Comparison of ENCODE assay signal across 25 cellular contexts in genomic region chr17:49344914-49345313, GRCh38. TPM values are rescaled to one million over a fixed set of nuclear protein-coding genes. Genes with fewer than 3 reads are reported as not detected.
DNase-seq lines count a peak whose midpoint lies in the region; ATAC-seq and TF ChIP-seq lines count a peak whose summit lies in the region.
"Had no signal": no experiment of that assay in that cellular context is flagged by ENCODE, and none has a peak within 500 bp of the region (broad histone marks: within the 10 kb centered on the region; RNA-seq: fewer than 3 reads in every experiment).

No MANE protein-coding gene starts in this region.

- no peak overlapping the region for H3K27ac ChIP-seq in CD4-positive, alpha-beta memory T cell (ENCODE audit: low read depth, low read length)
- H3K27ac ChIP-seq in SK-N-SH (ENCODE audit: low read depth in 2 of 2, low read length in 1 of 2) = peak overlapping the region in 1 of 2 experiments; percentile 72; a peak in 2 of 4 replicates
- H3K27ac ChIP-seq in naive thymus-derived CD4-positive, alpha-beta T cell (ENCODE audit: low read depth, low read length) = no peak overlapping the region
- H3K27ac ChIP-seq in PC-9 = no peak overlapping the region
- no peak overlapping the region for H3K27ac ChIP-seq in OCI-LY7 (ENCODE audit: low read depth, low read length, poor library complexity, severe bottlenecking)
- no peak overlapping the region for H3K27ac ChIP-seq in esophagus squamous epithelium
- H3K27ac ChIP-seq: epithelial cell of prostate, heart left ventricle had no signal

- H3K9me2 ChIP-seq in SK-N-SH (no peaks in the 10 kb centered on the region), PC-9 (ENCODE audit: insufficient read depth) (no peaks in the 10 kb centered on the region), OCI-LY7 (ENCODE audit: insufficient read depth, low read length) (no peaks in the 10 kb centered on the region)

- no peak for TF ChIP-seq RAD21 in SK-N-SH (IDR thresholded peaks at IDR 0.05; ENCODE audit: low read length)

- no peak overlapping the region for H3K9ac ChIP-seq in SK-N-SH

- H3K4me3 Mint-ChIP-seq in CD4-positive, alpha-beta memory T cell = peak overlapping the region in 5 of 8 donors; percentile 12 to 58 (median 31)
- peak overlapping the region in 6 of 10 donors; percentile 7 to 80 (median 37) for H3K4me3 Mint-ChIP-seq in naive thymus-derived CD4-positive, alpha-beta T cell
- H3K4me3 Mint-ChIP-seq: stimulated activated naive B cell treated with anti-CD40 and anti-IgM and Interleukin-4, amounts not matched to agents 10 μg/mL and 1 μg/mL and 100 μg/mL, for 72 hours; T-helper 1 cell treated with Interleukin-12 subunit alpha and Interleukin-12 subunit beta and Interleukin-4 antibody, amounts not matched to agents 30 μg/mL and 1 μg/mL, for 36 hours had no signal

- TF ChIP-seq EP300 in SK-N-SH (IDR thresholded peaks at IDR 0.05; ENCODE audit: borderline replicate concordance in 1 of 2, low read depth in 1 of 2, low read length in 1 of 2) = peak in 1 of 2 experiments; percentile 39; a peak in 1 of 4 replicates

- H3K79me2 ChIP-seq in SK-N-SH (ENCODE audit: insufficient read depth) = peaks cover 98% of the 10 kb centered on the region
- peaks cover 81% of the 10 kb centered on the region for H3K79me2 ChIP-seq in PC-9 (ENCODE audit: low read depth)
- H3K79me2 ChIP-seq in OCI-LY7 (ENCODE audit: insufficient read depth, low read depth, low read length) = peaks cover 82% of the 10 kb centered on the region

- 30% methylated on average over 5 of the region's 5 CpGs for WGBS in SK-N-SH (ENCODE audit: low lambda C conversion rate)
- 70 to 93% methylated on average over 4 to 5 of the region's 5 CpGs for WGBS in esophagus squamous epithelium, 2 donors

- H3K4me2 ChIP-seq in SK-N-SH (peak overlapping the region; percentile 16; the same call in 1 of the 2 replicates), PC-9 (no peak overlapping the region), OCI-LY7 (ENCODE audit: low read length) (no peak overlapping the region)

- no peak overlapping the region for H2AFZ ChIP-seq in SK-N-SH (ENCODE audit: low read depth)
- no peak overlapping the region for H2AFZ ChIP-seq in PC-9
- H2AFZ ChIP-seq in OCI-LY7 (ENCODE audit: low read length) = no peak overlapping the region

- H3K4me1 Mint-ChIP-seq in CD4-positive, alpha-beta memory T cell = peaks cover 38 to 81% (median 59%) of the 10 kb centered on the region in 4 donors
- peaks cover 38 to 80% (median 66%) of the 10 kb centered on the region in 7 donors for H3K4me1 Mint-ChIP-seq in naive thymus-derived CD4-positive, alpha-beta T cell

- POLR2A ChIA-PET in CD4-positive, alpha-beta memory T cell (lab: Charles Lee; ENCODE audit: partially characterized antibody) = interaction anchor here (14.3 kb wide), 1 partner anchor 15 kb away, joined by 197 read pairs; the partner anchor contains the start of gene ZNF652
- POLR2A ChIA-PET in SK-N-SH (lab: Yijun Ruan, JAX) = no interaction called here
- POLR2A ChIA-PET in naive thymus-derived CD4-positive, alpha-beta T cell (lab: Charles Lee) = interaction anchor here (3.4 kb wide), 1 partner anchor 15 kb away, joined by 39 read pairs; no protein-coding TSS in a partner anchor
- POLR2A ChIA-PET in PC-9 (lab: Charles Lee; ENCODE audit: unreplicated experiment) = no interaction called here
- POLR2A ChIA-PET in OCI-LY7 (lab: Charles Lee) = interaction anchor here (0.7 to 1.0 kb wide), 2 partner anchors 13 to 26 kb away, joined by 4 to 5 read pairs; no protein-coding TSS in a partner anchor

- H3K27me3 ChIP-seq in CD4-positive, alpha-beta memory T cell (ENCODE audit: insufficient read depth, low read length) = no peaks in the 10 kb centered on the region
- no peaks in the 10 kb centered on the region for H3K27me3 ChIP-seq in SK-N-SH (ENCODE audit: insufficient read depth)
- no peaks in the 10 kb centered on the region for H3K27me3 ChIP-seq in naive thymus-derived CD4-positive, alpha-beta T cell (ENCODE audit: control insufficient read depth in 2 of 2, insufficient read depth in 2 of 2, low read length in 2 of 2)
- H3K27me3 ChIP-seq in PC-9 (ENCODE audit: insufficient read depth, low read depth) = no peaks in the 10 kb centered on the region
- H3K27me3 ChIP-seq in esophagus squamous epithelium = no peaks in the 10 kb centered on the region
- H3K27me3 ChIP-seq: heart left ventricle had no signal

- intact Hi-C loops in CD4-positive, alpha-beta memory T cell (cut with micrococcal nuclease) = no loop called here
- intact Hi-C loops in naive thymus-derived CD4-positive, alpha-beta T cell (cut with micrococcal nuclease) = no loop called here
- intact Hi-C loops in PC-9 (cut with micrococcal nuclease; ENCODE audit: unreplicated experiment) (no loop called here), OCI-LY7 (cut with micrococcal nuclease; ENCODE audit: unreplicated experiment) (no loop called here), esophagus squamous epithelium (cut with DNase I) (no loop called here)

- H3K4me3 ChIP-seq in CD4-positive, alpha-beta memory T cell (ENCODE audit: low read length in 2 of 2) = no peak overlapping the region
- H3K4me3 ChIP-seq in SK-N-SH (ENCODE audit: low read depth in 2 of 2, low read length in 1 of 2) (no peak overlapping the region), PC-9 (no peak overlapping the region), OCI-LY7 (ENCODE audit: low read depth, low read length, poor library complexity, severe bottlenecking) (no peak overlapping the region), esophagus squamous epithelium (no peak overlapping the region)
- no peak overlapping the region for H3K4me3 ChIP-seq in naive thymus-derived CD4-positive, alpha-beta T cell (ENCODE audit: low read length)
- H3K4me3 ChIP-seq: HAP-1, heart left ventricle had no signal

- H3K36me3 Mint-ChIP-seq in CD4-positive, alpha-beta memory T cell = peaks cover 10 to 12% of the 10 kb centered on the region in 2 donors
- peaks cover 3 to 25% (median 12%) of the 10 kb centered on the region in 5 donors for H3K36me3 Mint-ChIP-seq in naive thymus-derived CD4-positive, alpha-beta T cell

- no peaks in the 10 kb centered on the region for H3K9me3 ChIP-seq in CD4-positive, alpha-beta memory T cell (ENCODE audit: control insufficient read depth in 1 of 2, low read length in 2 of 2)
- H3K9me3 ChIP-seq in SK-N-SH (no peaks in the 10 kb centered on the region), PC-9 (ENCODE audit: insufficient read depth, low read depth) (no peaks in the 10 kb centered on the region), OCI-LY7 (ENCODE audit: low read length) (no peaks in the 10 kb centered on the region), esophagus squamous epithelium (no peaks in the 10 kb centered on the region)
- no peaks in the 10 kb centered on the region for H3K9me3 ChIP-seq in naive thymus-derived CD4-positive, alpha-beta T cell (ENCODE audit: control insufficient read depth in 2 of 3, low read length in 3 of 3)
- H3K9me3 ChIP-seq: HAP-1, heart left ventricle had no signal

- peak overlapping the region in 3 of 7 donors; percentile 38 to 57 (median 53) for H3K27ac Mint-ChIP-seq in CD4-positive, alpha-beta memory T cell
- H3K27ac Mint-ChIP-seq in naive thymus-derived CD4-positive, alpha-beta T cell = peak overlapping the region in 1 of 9 donors; percentile 43
- H3K27ac Mint-ChIP-seq: progenitor cell of endocrine pancreas had no signal

- TF ChIP-seq POLR2A in esophagus squamous epithelium (IDR thresholded peaks at IDR 0.05) = no peak

- H3K36me3 ChIP-seq in CD4-positive, alpha-beta memory T cell (ENCODE audit: insufficient read depth, low read length) = no peaks in the 10 kb centered on the region
- peaks cover 0 to 32% of the 10 kb centered on the region in 2 experiments for H3K36me3 ChIP-seq in SK-N-SH (replicated peaks in 1 of 2; ENCODE audit: control insufficient read depth in 1 of 2, insufficient read depth in 2 of 2, low read length in 1 of 2)
- H3K36me3 ChIP-seq in naive thymus-derived CD4-positive, alpha-beta T cell (ENCODE audit: control insufficient read depth in 2 of 3, insufficient read depth in 3 of 3, low read length in 3 of 3) = no peaks in the 10 kb centered on the region
- H3K36me3 ChIP-seq in PC-9 (ENCODE audit: low read depth) = peaks cover under 1% of the 10 kb centered on the region; the same call in 1 of the 2 replicates
- peaks cover 22% of the 10 kb centered on the region for H3K36me3 ChIP-seq in OCI-LY7 (ENCODE audit: insufficient read depth, low read length)
- H3K36me3 ChIP-seq in esophagus squamous epithelium = no peaks in the 10 kb centered on the region
- H3K36me3 ChIP-seq: HAP-1 had no signal

- peaks cover 80% of the 10 kb centered on the region for H3K4me1 ChIP-seq in CD4-positive, alpha-beta memory T cell (ENCODE audit: insufficient read depth, low read length)
- peaks cover 0 to 18% of the 10 kb centered on the region in 2 experiments; a peak in 2 of 4 replicates for H3K4me1 ChIP-seq in SK-N-SH (ENCODE audit: control insufficient read depth in 1 of 2, insufficient read depth in 2 of 2, low read depth in 1 of 2, low read length in 1 of 2)
- peaks cover 13 to 46% of the 10 kb centered on the region in 2 donors for H3K4me1 ChIP-seq in naive thymus-derived CD4-positive, alpha-beta T cell (ENCODE audit: control insufficient read depth in 2 of 2, insufficient read depth in 2 of 2, low read length in 2 of 2)
- no peaks in the 10 kb centered on the region for H3K4me1 ChIP-seq in PC-9 (replicated peaks; ENCODE audit: insufficient read depth)
- H3K4me1 ChIP-seq in OCI-LY7 (ENCODE audit: insufficient read depth, low read length, poor library complexity, severe bottlenecking) = peaks cover 35% of the 10 kb centered on the region
- H3K4me1 ChIP-seq in esophagus squamous epithelium = peaks cover 0 to 52% (median 0%) of the 10 kb centered on the region in 3 donors
- H3K4me1 ChIP-seq: HAP-1 had no signal

- no peaks in the 10 kb centered on the region for H3K9me3 Mint-ChIP-seq in CD4-positive, alpha-beta memory T cell
- no peaks in the 10 kb centered on the region for H3K9me3 Mint-ChIP-seq in naive thymus-derived CD4-positive, alpha-beta T cell
- H3K9me3 Mint-ChIP-seq: stimulated activated naive B cell treated with anti-CD40 and anti-IgM and Interleukin-4, amounts not matched to agents 10 μg/mL and 1 μg/mL and 100 μg/mL, for 72 hours; T-helper 1 cell treated with Interleukin-12 subunit alpha and Interleukin-12 subunit beta and Interleukin-4 antibody, amounts not matched to agents 30 μg/mL and 1 μg/mL, for 36 hours had no signal

- TF ChIP-seq CTCF in SK-N-SH (IDR thresholded peaks at IDR 0.05) (no peak), PC-9 (conservative IDR thresholded peaks at IDR 0.05) (no peak), OCI-LY7 (conservative IDR thresholded peaks at IDR 0.05; ENCODE audit: low read length) (no peak), esophagus squamous epithelium (IDR thresholded peaks at IDR 0.05) (no peak)

- peaks cover 39% of the 10 kb centered on the region for H3F3A ChIP-seq in SK-N-SH (replicated peaks; ENCODE audit: insufficient read depth)
- H3F3A ChIP-seq in PC-9 (ENCODE audit: insufficient read depth, low read depth) = 0 out of 2 replicates have a peak, but pooled peaks cover 3% of the 10 kb centered on the region

- CTCF ChIA-PET in CD4-positive, alpha-beta memory T cell (lab: Charles Lee; ENCODE audit: partially characterized antibody) = interaction anchor here (1.3 to 5.9 kb wide), 2 partner anchors 22 to 30 kb away, joined by 4 to 69 read pairs; no protein-coding TSS in a partner anchor
- CTCF ChIA-PET in SK-N-SH (lab: Yijun Ruan, JAX) (interaction anchor here (0.8 kb wide), 1 partner anchor 211 kb away, joined by 3 read pairs; no protein-coding TSS in a partner anchor), PC-9 (lab: Charles Lee) (interaction anchor here (0.7 kb wide), 1 partner anchor 136 kb away, joined by 4 read pairs; no protein-coding TSS in a partner anchor), OCI-LY7 (lab: Charles Lee; ENCODE audit: unreplicated experiment) (no interaction called here)
- CTCF ChIA-PET in naive thymus-derived CD4-positive, alpha-beta T cell (lab: Charles Lee) = interaction anchor here (1.4 kb wide), 1 partner anchor 29 kb away, joined by 3 read pairs; no protein-coding TSS in a partner anchor

- H4K20me1 ChIP-seq in SK-N-SH (ENCODE audit: insufficient read depth) = peaks cover 32% of the 10 kb centered on the region
- peaks cover 9% of the 10 kb centered on the region for H4K20me1 ChIP-seq in PC-9 (ENCODE audit: insufficient read depth)
- peaks cover 4% of the 10 kb centered on the region; the same call in 1 of the 2 replicates for H4K20me1 ChIP-seq in OCI-LY7 (ENCODE audit: insufficient read depth, low read length)

- DNase-seq in NOMO-1 treated with DMSO at 0.1 percent for 48 hours (lab: John Stamatoyannopoulos, UW; ENCODE audit: unreplicated experiment) (peak; percentile 6), NOMO-1 (lab: John Stamatoyannopoulos, UW; ENCODE audit: unreplicated experiment in 2 of 2) (no peak), SK-N-SH (no peak), PC-9 (no peak), OCI-LY7 (ENCODE audit: low spot score) (no peak), esophagus squamous epithelium (lab: John Stamatoyannopoulos, UW) (no peak)
- DNase-seq in CD4-positive, alpha-beta memory T cell = no peak
- no peak for DNase-seq in naive thymus-derived CD4-positive, alpha-beta T cell
- DNase-seq: 8988T; activated CD4-positive, alpha-beta T cell treated with anti-CD3 and anti-CD28 coated beads for 48 hours; activated naive CD4-positive, alpha-beta T cell treated with anti-CD3 and anti-CD28 coated beads, Interleukin-2, amount 50 U/mL, for 16 hours; amygdala; effector CD4-positive, alpha-beta T cell; foreskin fibroblast; heart left ventricle; NCI-H1417 treated with DMSO at 0.1 percent for 48 hours; NCI-H2081; NCI-H2227 treated with DMSO at 0.1 percent for 48 hours; NCI-H69; stimulated activated naive B cell treated with anti-CD40 and anti-IgM and Interleukin-4, amounts not matched to agents 10 μg/mL and 1 μg/mL and 100 μg/mL, for 72 hours had no signal

- BruUV-seq in PC-9 (replicated peaks; lab: Mats Ljungman, UMichigan) (no TSS peak), OCI-LY7 (replicated peaks; lab: Mats Ljungman, UMichigan) (no TSS peak)

- ATAC-seq in naive thymus-derived CD4-positive, alpha-beta T cell = no peak
- ATAC-seq: heart left ventricle; sciatic nerve; stimulated activated naive B cell treated with anti-CD40 and anti-IgM and Interleukin-4, amounts not matched to agents 10 μg/mL and 1 μg/mL and 100 μg/mL, for 72 hours had no signal

- no peaks in the 10 kb centered on the region for H3K27me3 Mint-ChIP-seq in CD4-positive, alpha-beta memory T cell
- peaks cover 0 to 2% (median 0%) of the 10 kb centered on the region in 5 donors for H3K27me3 Mint-ChIP-seq in naive thymus-derived CD4-positive, alpha-beta T cell
- H3K27me3 Mint-ChIP-seq: progenitor cell of endocrine pancreas; stimulated activated naive B cell treated with anti-CD40 and anti-IgM and Interleukin-4, amounts not matched to agents 10 μg/mL and 1 μg/mL and 100 μg/mL, for 72 hours had no signal

RNA-seq across cellular contexts. Expression of gene ZNF652, which starts 17.1 kb away (rescaled TPM):
- total RNA-seq in CD4-positive, alpha-beta memory T cell = 10 to 100 TPM; 64.2 to 68.6 TPM
- 10 to 100 TPM; 13.1 to 28.4 TPM for polyA plus RNA-seq in CD4-positive, alpha-beta memory T cell
- polyA plus RNA-seq in SK-N-SH (2012; rRNA removed) = 5.1 and 6.5 TPM in 2 replicates
- 4.8 and 4.9 TPM in 2 replicates for polyA plus RNA-seq in SK-N-SH (2012; cell fraction: cytosol; rRNA removed)
- 13.1 and 17.3 TPM in 2 replicates for polyA plus RNA-seq in SK-N-SH (2012; cell fraction: nucleus; rRNA removed)
- 10 to 100 TPM; 33.8 to 64.4 (median 49.9) TPM for total RNA-seq in naive thymus-derived CD4-positive, alpha-beta T cell
- 10 to 100 TPM; 19.3 to 20.3 TPM for polyA plus RNA-seq in naive thymus-derived CD4-positive, alpha-beta T cell
- total RNA-seq in PC-9 (2021) (44.8 and 49.8 TPM in 2 replicates), OCI-LY7 (2022) (69.7 and 81.0 TPM in 2 replicates), esophagus squamous epithelium (10 to 100 TPM; 14.0 to 32.6 (median 20.9) TPM)
- total RNA-seq in OCI-LY7 (2014; rRNA removed; shearing (Covaris generic)) = 35.4 and 36.8 TPM in 2 replicates

Comparison
In these comparisons a context has a peak if more than half of its experiments do, and no peak if none do; other contexts are left out.
1. POLR2A ChIA-PET loops: an anchor here in CD4-positive, alpha-beta memory T cell (14.3 kb wide), naive thymus-derived CD4-positive, alpha-beta T cell (3.4 kb wide) and OCI-LY7 (0.7 to 1.0 kb wide); none called in SK-N-SH and PC-9.